ENCODE assay signal across 18 cellular contexts in the genomic region with DNA sequence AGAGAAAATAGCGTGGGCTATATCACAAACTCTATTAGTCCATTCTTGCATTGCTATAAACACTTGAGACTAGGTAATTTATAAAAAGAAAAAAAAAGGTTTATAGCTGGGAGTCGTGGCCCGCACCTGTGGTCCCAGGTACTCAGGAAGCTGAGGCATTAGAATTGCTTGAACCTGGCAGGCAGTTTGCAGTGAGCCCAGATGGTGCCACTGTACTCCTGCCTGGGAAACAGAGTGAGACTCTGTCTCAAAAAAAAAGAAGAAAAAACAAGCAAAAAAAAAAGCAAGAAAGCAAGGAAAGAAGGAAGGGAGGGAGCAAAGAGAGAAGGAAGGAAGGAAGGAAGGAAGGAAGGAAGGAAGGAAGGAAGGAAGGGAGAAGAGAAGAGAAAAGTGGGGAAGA.
DNase-seq lines count a peak whose midpoint lies in the region; ATAC-seq and TF ChIP-seq lines count a peak whose summit lies in the region.
"Had no signal": no experiment of that assay in that cellular context is flagged by ENCODE, and none has a peak within 500 bp of the region (broad histone marks: within the 10 kb centered on the region; RNA-seq: fewer than 3 reads in every experiment).

No MANE protein-coding gene starts in this region.

- H2BK120ac ChIP-seq in H9 (ENCODE audit: low read depth, low read length, poor library complexity, severe bottlenecking) = no peak overlapping the region

- H3K9me3 Mint-ChIP-seq in H9 = no peaks in the 10 kb centered on the region
- H3K9me3 Mint-ChIP-seq in endodermal cell = no peaks in the 10 kb centered on the region
- H3K9me3 Mint-ChIP-seq in progenitor cell of endocrine pancreas (ENCODE audit: low read depth) = no peaks in the 10 kb centered on the region
- no peaks in the 10 kb centered on the region for H3K9me3 Mint-ChIP-seq in osteocyte (ENCODE audit: unreplicated experiment)

- no peak overlapping the region for H4K8ac ChIP-seq in H9 (replicated peaks; ENCODE audit: insufficient read length, low read depth, low read length)

- H2BK5ac ChIP-seq in H9 (ENCODE audit: insufficient read length, low read length) = no peak overlapping the region

- H3K4me1 ChIP-seq in H9 (ENCODE audit: insufficient read depth, low read length) (no peaks in the 10 kb centered on the region), HEK293 (ENCODE audit: control insufficient read depth, insufficient read depth, low read length) (no peaks in the 10 kb centered on the region), endodermal cell (ENCODE audit: control insufficient read depth, insufficient read depth, low read length) (no peaks in the 10 kb centered on the region)
- H3K4me1 ChIP-seq: BE2C, Caco-2, HAP-1 had no signal

- H3K27me3 ChIP-seq in H9 (ENCODE audit: insufficient read depth, low read length) = no peaks in the 10 kb centered on the region
- no peaks in the 10 kb centered on the region for H3K27me3 ChIP-seq in endodermal cell (ENCODE audit: control insufficient read depth, insufficient read depth, low read length, poor library complexity, severe bottlenecking)
- H3K27me3 ChIP-seq: BE2C had no signal

- no peaks in the 10 kb centered on the region for H3K79me1 ChIP-seq in H9 (ENCODE audit: insufficient read depth, low read depth, low read length, poor library complexity, severe bottlenecking)

- no peak overlapping the region for H4K91ac ChIP-seq in H9 (ENCODE audit: insufficient read length, low read depth, low read length)

- no peak overlapping the region for H3K14ac ChIP-seq in H9 (ENCODE audit: insufficient read depth, low read length)

- DNase-seq in H9 (no peak), endodermal cell (no peak), progenitor cell of endocrine pancreas (ENCODE audit: low spot score, unreplicated experiment) (no peak), NAMALWA (ENCODE audit: low spot score) (no peak), osteocyte (ENCODE audit: extremely low spot score, unreplicated experiment) (no peak)
- DNase-seq: ACHN; BE2C; Caco-2; CD4-positive, alpha-beta T cell; GDM1; GOT3; HFFc6; KBM-7 had no signal

- no peak overlapping the region for H2BK12ac ChIP-seq in H9 (ENCODE audit: insufficient read length, low read depth, low read length)

- H2BK20ac ChIP-seq in H9 (ENCODE audit: low read depth, low read length, poor library complexity, severe bottlenecking) = no peak overlapping the region

- H3K27ac Mint-ChIP-seq in H9 (no peak overlapping the region), endodermal cell (no peak overlapping the region), progenitor cell of endocrine pancreas (peak overlapping the region; percentile 74), osteocyte (ENCODE audit: unreplicated experiment) (no peak overlapping the region)
- H3K27ac Mint-ChIP-seq: CD4-positive, alpha-beta T cell; HFFc6; IgD-negative memory B cell had no signal

- H3K4me1 Mint-ChIP-seq in H9 = no peaks in the 10 kb centered on the region; a peak in 1 of 4 replicates
- H3K4me1 Mint-ChIP-seq in endodermal cell = no peaks in the 10 kb centered on the region
- peaks cover 5% of the 10 kb centered on the region for H3K4me1 Mint-ChIP-seq in progenitor cell of endocrine pancreas (ENCODE audit: low read depth)
- no peaks in the 10 kb centered on the region for H3K4me1 Mint-ChIP-seq in osteocyte (ENCODE audit: unreplicated experiment)
- H3K4me1 Mint-ChIP-seq: IgD-negative memory B cell had no signal

- H3K9me3 ChIP-seq in H9 (ENCODE audit: control insufficient read depth, low read depth, low read length) (no peaks in the 10 kb centered on the region), HEK293 (ENCODE audit: control insufficient read depth, insufficient read depth, low read depth, low read length) (no peaks in the 10 kb centered on the region), endodermal cell (ENCODE audit: control insufficient read depth, low read length) (no peaks in the 10 kb centered on the region)
- H3K9me3 ChIP-seq: BE2C, Caco-2, HAP-1 had no signal

- H3K56ac ChIP-seq in H9 (ENCODE audit: insufficient read length, low read depth, low read length) = no peak overlapping the region

- H3K27me3 Mint-ChIP-seq in H9 (ENCODE audit: low read depth) = no peaks in the 10 kb centered on the region
- H3K27me3 Mint-ChIP-seq in endodermal cell (ENCODE audit: insufficient read depth) = no peaks in the 10 kb centered on the region
- H3K27me3 Mint-ChIP-seq in progenitor cell of endocrine pancreas = no peaks in the 10 kb centered on the region
- peaks cover 26% of the 10 kb centered on the region for H3K27me3 Mint-ChIP-seq in osteocyte (ENCODE audit: unreplicated experiment)
- H3K27me3 Mint-ChIP-seq: CD4-positive, alpha-beta T cell; IgD-negative memory B cell had no signal

- H3K4me3 Mint-ChIP-seq in H9 (no peak overlapping the region), endodermal cell (no peak overlapping the region), progenitor cell of endocrine pancreas (ENCODE audit: low read depth) (no peak overlapping the region), osteocyte (ENCODE audit: unreplicated experiment) (no peak overlapping the region)
- H3K4me3 Mint-ChIP-seq: CD4-positive, alpha-beta T cell; HFFc6; IgD-negative memory B cell had no signal

- POLR2A ChIA-PET in HEK293 (lab: Yijun Ruan, JAX) = no interaction called here

- ATAC-seq in HG02884 (IDR thresholded peaks at IDR 0.05; ENCODE audit: unreplicated experiment) = no peak

- H2BK15ac ChIP-seq in H9 (ENCODE audit: low read depth, low read length) = no peak overlapping the region

- no peak overlapping the region for H2AK5ac ChIP-seq in H9 (ENCODE audit: insufficient read length, low read length)

- CTCF ChIA-PET in HEK293 (lab: Yijun Ruan, JAX) = no interaction called here

- no peak overlapping the region for H3K27ac ChIP-seq in H9 (ENCODE audit: insufficient read length, low read depth, low read length)
- no peak overlapping the region for H3K27ac ChIP-seq in HEK293 (ENCODE audit: extremely low read depth, low read depth, low read length)
- no peak overlapping the region for H3K27ac ChIP-seq in endodermal cell (ENCODE audit: low read depth, low read length)
- H3K27ac ChIP-seq: C4-2B had no signal

- H3K18ac ChIP-seq in H9 (ENCODE audit: insufficient read length, low read depth, low read length) = no peak overlapping the region

- H3T11ph ChIP-seq in H9 (ENCODE audit: low read length) = no peak overlapping the region

- TF ChIP-seq CTCF in H9 (conservative IDR thresholded peaks at IDR 0.05) = peak; percentile 35; the same call in 2 of the 3 replicates
- no peak for TF ChIP-seq CTCF in HEK293 (tag by site-specific recombination; IDR thresholded peaks at IDR 0.05)
- peak; percentile 46 for TF ChIP-seq CTCF in endodermal cell (conservative IDR thresholded peaks at IDR 0.05)
- no peak for TF ChIP-seq CTCF in progenitor cell of endocrine pancreas (IDR thresholded peaks at IDR 0.05; ENCODE audit: unreplicated experiment)
- no peak for TF ChIP-seq CTCF in osteocyte (IDR thresholded peaks at IDR 0.05)

- H3K23ac ChIP-seq in H9 (ENCODE audit: insufficient read length, low read depth, low read length) = no peak overlapping the region

- no peak overlapping the region for H3K9ac ChIP-seq in H9 (ENCODE audit: extremely low read depth, insufficient read length, low read length)
- H3K9ac ChIP-seq in endodermal cell (ENCODE audit: extremely low read depth, low read length, poor library complexity, severe bottlenecking) = no peak overlapping the region

- no peak overlapping the region for H3K4me2 ChIP-seq in H9 (ENCODE audit: insufficient read depth, insufficient read length, low read length)

- no peaks in the 10 kb centered on the region for H3K23me2 ChIP-seq in H9 (ENCODE audit: insufficient read length, low read depth, low read length, poor library complexity, severe bottlenecking)

- H3K36me3 Mint-ChIP-seq in H9 (ENCODE audit: insufficient read depth in 1 of 3, low read depth in 3 of 3) (no peaks in the 10 kb centered on the region), endodermal cell (ENCODE audit: low read depth) (no peaks in the 10 kb centered on the region), progenitor cell of endocrine pancreas (ENCODE audit: insufficient read depth) (no peaks in the 10 kb centered on the region), osteocyte (ENCODE audit: unreplicated experiment) (no peaks in the 10 kb centered on the region)
- H3K36me3 Mint-ChIP-seq: IgD-negative memory B cell had no signal

- no peak overlapping the region for H2AFZ ChIP-seq in H9 (ENCODE audit: low read length)

- no peak overlapping the region for H4K5ac ChIP-seq in H9 (ENCODE audit: insufficient read length, low read depth, low read length)

- H3K79me2 ChIP-seq in H9 (ENCODE audit: insufficient read depth, low read length) = no peaks in the 10 kb centered on the region

- H4K20me1 ChIP-seq in H9 (ENCODE audit: control insufficient read depth, insufficient read depth, insufficient read length) = no peaks in the 10 kb centered on the region

- no peaks in the 10 kb centered on the region for H3K36me3 ChIP-seq in HEK293 (ENCODE audit: control insufficient read depth in 2 of 2, insufficient read depth in 1 of 2, low read length in 2 of 2)
- H3K36me3 ChIP-seq in endodermal cell (ENCODE audit: control insufficient read depth, insufficient read depth, low read length) = no peaks in the 10 kb centered on the region
- H3K36me3 ChIP-seq: BE2C, HAP-1 had no signal

- H3K4me3 ChIP-seq in HEK293 (ENCODE audit: low read depth, low read length) = no peak overlapping the region
- H3K4me3 ChIP-seq in endodermal cell (ENCODE audit: low read length) = no peak overlapping the region
- H3K4me3 ChIP-seq: HAP-1 had no signal

- H3K4ac ChIP-seq in H9 (ENCODE audit: low read depth, low read length) = no peak overlapping the region

- WGBS in H9 (ENCODE audit: extremely low coverage, insufficient read length, low lambda C conversion rate) = no CpG with 5 or more reads among the region's 3 CpGs
- WGBS in endodermal cell (ENCODE audit: insufficient coverage in 1 of 2, insufficient read length in 1 of 2), 2 experiments = 95 to 100% methylated on average over 2 of the region's 3 CpGs

TF ChIP-seq in HEK293, 187 proteins besides CTCF, POLR2A, EP300 and RAD21:
- 0 out of 2 replicates have a peak, but pooled peaks have one; percentile 26 for TF ChIP-seq ZNF366 (tag by site-specific recombination; conservative IDR thresholded peaks at IDR 0.05)
- TF ChIP-seq YY1 (tag by site-specific recombination; IDR thresholded peaks at IDR 0.05) = no peak
- TF ChIP-seq ZNF114 (tag by site-specific recombination; IDR thresholded peaks at IDR 0.05) = no peak
- no peak for TF ChIP-seq ZNF707 (tag by site-specific recombination; IDR thresholded peaks at IDR 0.05)
- TF ChIP-seq ZNF473 (tag by site-specific recombination; IDR thresholded peaks at IDR 0.05) = no peak
TF ChIP-seq in HEK293: peak in this region for 1.

Comparison
In these comparisons a context has a peak if more than half of its experiments do, and no peak if none do; other contexts are left out.
1. CTCF ChIP-seq: peak in H9 (single experiment) and endodermal cell (single experiment); none in HEK293 (single experiment), progenitor cell of endocrine pancreas (single experiment) and osteocyte (single experiment).